ENCODE assay signal across 10 cellular contexts in the genomic region with DNA sequence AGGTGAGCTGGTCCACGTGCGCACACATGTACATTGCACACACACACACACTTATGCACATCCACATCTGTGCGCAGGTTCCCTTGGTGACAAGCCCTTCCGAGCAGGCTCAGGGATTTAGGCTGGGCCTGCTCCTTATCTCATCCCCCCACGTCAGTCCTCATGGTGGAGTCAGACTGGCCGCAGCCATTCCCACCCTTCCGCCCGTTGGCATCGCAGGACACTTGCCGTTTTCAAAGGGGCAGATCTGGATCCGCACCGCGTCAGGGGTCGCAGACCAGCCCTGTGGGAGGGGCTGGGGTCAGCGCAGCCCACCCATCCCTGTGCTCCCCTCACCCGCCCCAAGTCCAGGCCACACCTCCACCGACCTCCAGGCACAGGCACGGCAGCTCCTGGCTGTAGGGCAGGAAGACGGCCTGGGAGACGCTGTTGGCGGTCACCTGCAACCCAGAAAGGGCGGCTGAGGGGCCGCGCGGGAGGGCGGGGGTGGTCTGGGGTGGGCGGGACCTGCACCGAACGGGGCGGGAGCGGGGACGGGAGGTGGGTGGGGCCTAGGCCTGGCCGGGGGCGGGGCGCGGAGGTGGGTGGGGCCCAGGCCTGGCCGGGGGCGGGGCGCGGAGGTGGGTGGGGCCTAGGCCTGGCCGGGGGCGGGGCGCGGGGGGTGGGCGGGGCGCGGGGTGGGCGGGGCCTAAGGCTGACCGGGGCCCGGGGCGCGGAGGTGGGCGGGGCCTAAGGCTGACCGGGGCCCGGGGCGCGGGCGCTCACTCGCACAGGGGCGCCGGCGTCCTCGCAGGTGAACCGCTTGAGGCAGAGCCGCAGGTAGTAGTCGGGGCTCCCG. TPM values are rescaled to one million over a fixed set of nuclear protein-coding genes. Genes with fewer than 3 reads are reported as not detected.
DNase-seq lines count a peak whose midpoint lies in the region; FAIRE-seq and TF ChIP-seq lines count a peak whose summit lies in the region.
"Had no signal": no experiment of that assay in that cellular context is flagged by ENCODE, and none has a peak within 500 bp of the region (broad histone marks: within the 10 kb centered on the region; RNA-seq: fewer than 3 reads in every experiment).

No MANE protein-coding gene starts in this region.

- no peaks in the 10 kb centered on the region for H3K79me2 ChIP-seq in H9 (ENCODE audit: insufficient read depth, low read length)

- no peak for FAIRE-seq in HTR-8/SVneo (lab: Jason Lieb, UNC)

- H2BK20ac ChIP-seq in H9 (ENCODE audit: low read depth, low read length, poor library complexity, severe bottlenecking), result no peak overlapping the region

- H3K4me3 ChIP-seq in right atrium auricular region (peak overlapping the region; percentile 16 to 42), retinal pigment epithelial cell (ENCODE audit: low read length) (peak overlapping the region; percentile 38)

- peaks cover 4% of the 10 kb centered on the region for H3K23me2 ChIP-seq in H9 (ENCODE audit: insufficient read length, low read depth, low read length, poor library complexity, severe bottlenecking)

- H3K27me3 ChIP-seq in H9 (ENCODE audit: insufficient read depth, low read length) (peaks cover 9% of the 10 kb centered on the region; the same call in 1 of the 2 replicates), right atrium auricular region (no peaks in the 10 kb centered on the region)

- no peak overlapping the region for H2BK120ac ChIP-seq in H9 (ENCODE audit: low read depth, low read length, poor library complexity, severe bottlenecking)

- no peak overlapping the region for H4K91ac ChIP-seq in H9 (ENCODE audit: insufficient read length, low read depth, low read length)

- no peak overlapping the region for H3K14ac ChIP-seq in H9 (ENCODE audit: insufficient read depth, low read length)

- H3K36me3 ChIP-seq in right atrium auricular region, result no peaks in the 10 kb centered on the region

- H3K36me3 Mint-ChIP-seq in H9 (ENCODE audit: insufficient read depth in 1 of 3, low read depth in 3 of 3), result no peaks in the 10 kb centered on the region; a peak in 1 of 7 replicates

- peaks cover 32% of the 10 kb centered on the region for H3K27me3 Mint-ChIP-seq in H9 (ENCODE audit: low read depth)

- no peaks in the 10 kb centered on the region for H4K20me1 ChIP-seq in H9 (ENCODE audit: control insufficient read depth, insufficient read depth, insufficient read length)

- H3K18ac ChIP-seq in H9 (ENCODE audit: insufficient read length, low read depth, low read length), result peak overlapping the region; percentile 38

- H3K56ac ChIP-seq in H9 (ENCODE audit: insufficient read length, low read depth, low read length), result no peak overlapping the region

- H2BK15ac ChIP-seq in H9 (ENCODE audit: low read depth, low read length), result no peak overlapping the region; the same call in 1 of the 2 replicates

- H3K9me3 ChIP-seq in H9 (ENCODE audit: control insufficient read depth, low read depth, low read length) (no peaks in the 10 kb centered on the region), right atrium auricular region (no peaks in the 10 kb centered on the region)

- no peak overlapping the region for H3K4ac ChIP-seq in H9 (ENCODE audit: low read depth, low read length)

- no peaks in the 10 kb centered on the region; a peak in 2 of 5 replicates for H3K9me3 Mint-ChIP-seq in H9

- H3K4me1 ChIP-seq in H9 (ENCODE audit: insufficient read depth, low read length), result no peaks in the 10 kb centered on the region
- peaks cover 0 to 5% of the 10 kb centered on the region in 2 donors for H3K4me1 ChIP-seq in right atrium auricular region

- H3K79me1 ChIP-seq in H9 (ENCODE audit: insufficient read depth, low read depth, low read length, poor library complexity, severe bottlenecking), result no peaks in the 10 kb centered on the region

- TF ChIP-seq CTCF in H9 (conservative IDR thresholded peaks at IDR 0.05) (no peak), right atrium auricular region (IDR thresholded peaks at IDR 0.05) (no peak), retinal pigment epithelial cell (conservative IDR thresholded peaks at IDR 0.05; ENCODE audit: low read depth, low read length) (no peak)

- no peak overlapping the region for H3K27ac Mint-ChIP-seq in H9

- peak; percentile 87 for DNase-seq in H9
- peak; percentile 21 for DNase-seq in activated CD8-positive, alpha-beta memory T cell treated with anti-CD3 and anti-CD28 coated beads, Interleukin-2, amount 50 U/mL, for 4 hours
- DNase-seq in right atrium auricular region (ENCODE audit: low spot score), result no peak
- no peak for DNase-seq in retinal pigment epithelial cell (ENCODE audit: low read depth)
- DNase-seq in NCI-H1694 treated with DMSO at 0.1 percent for 48 hours (lab: John Stamatoyannopoulos, UW), result no peak
- no peak for DNase-seq in dedifferentiated amniotic fluid mesenchymal stem cell (ENCODE audit: extremely low spot score)
- no peak for DNase-seq in HTR-8/SVneo (ENCODE audit: insufficient read length, low spot score)
- no peak for DNase-seq in NCI-H226
- DNase-seq: NCI-H187 treated with DMSO at 0.1 percent for 48 hours had no signal

- no peak overlapping the region for H3K9ac ChIP-seq in H9 (ENCODE audit: extremely low read depth, insufficient read length, low read length)

- H3T11ph ChIP-seq in H9 (ENCODE audit: low read length), result no peak overlapping the region

- peak overlapping the region; percentile 49 to 75 for H3K4me3 Mint-ChIP-seq in H9

- H2BK12ac ChIP-seq in H9 (ENCODE audit: insufficient read length, low read depth, low read length), result no peak overlapping the region

- H4K5ac ChIP-seq in H9 (ENCODE audit: insufficient read length, low read depth, low read length), result no peak overlapping the region

- no CpG with 5 or more reads among the region's 67 CpGs for WGBS in H9 (ENCODE audit: extremely low coverage, insufficient read length, low lambda C conversion rate)

- peak overlapping the region; percentile 60 for H3K4me2 ChIP-seq in H9 (ENCODE audit: insufficient read depth, insufficient read length, low read length)

- H2BK5ac ChIP-seq in H9 (ENCODE audit: insufficient read length, low read length), result no peak overlapping the region

- no peak overlapping the region for H3K27ac ChIP-seq in H9 (ENCODE audit: insufficient read length, low read depth, low read length)
- H3K27ac ChIP-seq in right atrium auricular region, result no peak overlapping the region

- no peak overlapping the region for H4K8ac ChIP-seq in H9 (replicated peaks; ENCODE audit: insufficient read length, low read depth, low read length)

- peaks cover 11 to 18% of the 10 kb centered on the region in 2 experiments; a peak in 3 of 4 replicates for H3K4me1 Mint-ChIP-seq in H9

- no peak overlapping the region for H2AK5ac ChIP-seq in H9 (ENCODE audit: insufficient read length, low read length)

- H2AFZ ChIP-seq in H9 (ENCODE audit: low read length), result no peak overlapping the region

- H3K23ac ChIP-seq in H9 (ENCODE audit: insufficient read length, low read depth, low read length), result no peak overlapping the region

RNA-seq across cellular contexts. Expression of a gene that starts 13.3 kb away (rescaled TPM):
- 0.11 and 0.20 TPM in 2 replicates for total RNA-seq in H9 (2021)
- not detected for total RNA-seq in right atrium auricular region

RNA-seq across cellular contexts. Expression of a gene that starts 38.7 kb away (rescaled TPM):
- total RNA-seq in H9 (2021), result 43.4 and 45.1 TPM in 2 replicates
- total RNA-seq in right atrium auricular region, result 10 to 100 TPM; 64.5 to 66.9 TPM

RNA-seq across cellular contexts. Expression of a gene that starts 58.8 kb away (rescaled TPM):
- not detected in 2 replicates for total RNA-seq in H9 (2021)
- total RNA-seq in right atrium auricular region, result not detected
- total RNA-seq: cerebellum had no signal

Comparison
In these comparisons a context has a peak if more than half of its experiments do, and no peak if none do; other contexts are left out.
1. DNase-seq: peak in H9 (single experiment) and activated CD8-positive, alpha-beta memory T cell treated with anti-CD3 and anti-CD28 coated beads, Interleukin-2, amount 50 U/mL, for 4 hours (single experiment); none in right atrium auricular region (single experiment), retinal pigment epithelial cell (single experiment), NCI-H1694 treated with DMSO at 0.1 percent for 48 hours (single experiment), dedifferentiated amniotic fluid mesenchymal stem cell (single experiment), HTR-8/SVneo (single experiment) and NCI-H226 (single experiment).